ENCODE assay signal across 8 cellular contexts in genomic region chr4:4694296-4694772, GRCh38.
DNase-seq lines count a peak whose midpoint lies in the region; ATAC-seq and TF ChIP-seq lines count a peak whose summit lies in the region.

No MANE protein-coding gene starts in this region.

- peaks cover 13% of the 10 kb centered on the region for H3K36me3 Mint-ChIP-seq in nephron (ENCODE audit: low read depth)

- peak in 31 of 56 donors; percentile 10 to 50 (median 33) for TF ChIP-seq CTCF in dorsolateral prefrontal cortex (IDR thresholded peaks at IDR 0.05 in 54 of 56, conservative IDR thresholded peaks at IDR 0.05 in 2 of 56; ENCODE audit: low read depth in 1 of 56, partially characterized antibody in 56 of 56)
- TF ChIP-seq CTCF in nephron (IDR thresholded peaks at IDR 0.05; ENCODE audit: unreplicated experiment in 3 of 3) = peak in 1 of 3 experiments; percentile 35

- H3K27me3 Mint-ChIP-seq in nephron (ENCODE audit: low read depth) = peaks cover 11% of the 10 kb centered on the region

- no peaks in the 10 kb centered on the region for H3K9me3 Mint-ChIP-seq in nephron

- intact Hi-C loops in dorsolateral prefrontal cortex (cut with DNase I) = no loop called here

- H3K4me3 Mint-ChIP-seq in nephron = no peak overlapping the region

- H3K4me3 ChIP-seq in dorsolateral prefrontal cortex = no peak overlapping the region

- DNase-seq in ELF-1 (ENCODE audit: low read depth, low spot score) = peak; percentile 82
- DNase-seq in NAMALWA (ENCODE audit: low spot score) = peak; percentile 21
- peak in 6 of 10 donors; percentile 12 to 44 (median 30) for DNase-seq in dorsolateral prefrontal cortex
- DNase-seq in NCI-H1694 (lab: John Stamatoyannopoulos, UW) = no peak
- no peak for DNase-seq in NCI-H1436 treated with DMSO at 0.1 percent for 48 hours (lab: John Stamatoyannopoulos, UW)
- no peak for DNase-seq in NCI-H2029 (lab: John Stamatoyannopoulos, UW)

- H3K27me3 ChIP-seq in dorsolateral prefrontal cortex = no peaks in the 10 kb centered on the region

- H3K27ac Mint-ChIP-seq in nephron = peak overlapping the region; percentile 51 to 84 (median 76)

- peak overlapping the region in 1 of 59 donors; percentile 7 for H3K27ac ChIP-seq in dorsolateral prefrontal cortex

- H3K4me1 Mint-ChIP-seq in nephron = peaks cover 30% of the 10 kb centered on the region

- no peak for ATAC-seq in GM18502 (IDR thresholded peaks at IDR 0.05; ENCODE audit: poor library complexity, unreplicated experiment)

Comparison
In these comparisons a context has a peak if more than half of its experiments do, and no peak if none do; other contexts are left out.
1. DNase-seq: peak in ELF-1 (single experiment), NAMALWA (single experiment) and dorsolateral prefrontal cortex (6 of 10); none in NCI-H1694 (single experiment), NCI-H1436 treated with DMSO at 0.1 percent for 48 hours (single experiment) and NCI-H2029 (single experiment).